15 cellular contexts compared by ENCODE assay signal in the genomic region with DNA sequence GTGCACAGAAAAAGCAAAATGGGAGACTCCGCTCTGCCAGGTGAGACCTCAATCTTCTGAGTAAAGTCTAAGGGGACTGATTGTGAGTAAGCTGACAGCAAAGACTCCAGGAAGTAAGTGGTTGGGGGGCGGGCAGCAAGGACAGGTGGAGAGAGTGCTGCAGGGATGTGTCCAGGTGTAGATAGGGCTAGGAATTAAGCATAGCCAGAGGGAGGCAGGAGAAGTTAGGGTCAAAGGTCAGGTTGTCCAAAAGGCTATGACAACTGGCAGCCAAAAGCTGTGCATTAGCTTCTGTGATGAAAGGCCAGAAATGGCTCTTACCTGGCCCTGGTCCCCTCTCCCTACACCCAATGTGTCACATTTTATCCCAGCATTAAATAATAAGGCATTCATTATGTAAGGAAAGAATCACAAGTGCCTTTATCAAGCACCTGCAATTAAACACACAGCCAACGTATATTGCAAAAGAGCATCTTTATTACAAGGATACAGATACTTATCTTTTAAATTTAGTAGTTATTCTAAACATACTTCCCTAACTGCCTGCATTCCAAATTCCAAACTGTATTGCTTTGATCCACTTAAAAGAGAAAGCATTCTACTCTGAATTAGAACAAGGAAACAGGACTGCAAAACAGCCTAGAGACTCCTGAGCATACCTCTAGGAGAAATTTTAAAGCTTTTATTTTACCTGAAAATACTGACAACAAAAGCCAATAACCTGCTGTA.
DNase-seq lines count a peak whose midpoint lies in the region; ATAC-seq, FAIRE-seq and TF ChIP-seq lines count a peak whose summit lies in the region.
"Had no signal": no experiment of that assay in that cellular context is flagged by ENCODE, and none has a peak within 500 bp of the region (broad histone marks: within the 10 kb centered on the region; RNA-seq: fewer than 3 reads in every experiment).

No MANE protein-coding gene starts in this region.

- no peaks in the 10 kb centered on the region for H3K27me3 ChIP-seq in IMR-90 (ENCODE audit: control insufficient read depth, insufficient read depth, low read length)
- no peaks in the 10 kb centered on the region for H3K27me3 ChIP-seq in small intestine (ENCODE audit: control insufficient read depth in 2 of 2, insufficient read depth in 2 of 2, low read length in 2 of 2)
- H3K27me3 ChIP-seq in hepatocyte = no peaks in the 10 kb centered on the region

- DNase-seq in ELF-1 (ENCODE audit: low read depth, low spot score) (peak; percentile 45), IMR-90 (no peak), left lobe of liver (ENCODE audit: low spot score) (no peak), small intestine (peak; percentile 53), hepatocyte (ENCODE audit: low spot score) (no peak)
- DNase-seq: C1 segment of cervical spinal cord; CD4-positive, alpha-beta T cell; DMS79 treated with DMSO at 0.1 percent for 48 hours; EL; GDM1; H7 had no signal

- no peak for TF ChIP-seq RAD21 in IMR-90 (IDR thresholded peaks at IDR 0.05; ENCODE audit: low read length)

- H3K18ac ChIP-seq in IMR-90 (ENCODE audit: low read depth, low read length) = no peak overlapping the region

- H4K8ac ChIP-seq in IMR-90 (ENCODE audit: low read depth in 2 of 2, low read length in 2 of 2) = no peak overlapping the region

- H3K36me3 ChIP-seq in IMR-90 (ENCODE audit: control insufficient read depth, insufficient read depth, low read length) = no peaks in the 10 kb centered on the region
- H3K36me3 ChIP-seq in small intestine (ENCODE audit: control insufficient read depth in 2 of 2, insufficient read depth in 2 of 2, low read length in 2 of 2) = no peaks in the 10 kb centered on the region
- no peaks in the 10 kb centered on the region for H3K36me3 ChIP-seq in hepatocyte (replicated peaks; ENCODE audit: insufficient read depth, low read depth)

- dilution Hi-C loops in IMR-90 (cut with HindIII; ENCODE audit: low sequenced_read_pairs, unreplicated experiment) = no loop called here

- H2AFZ ChIP-seq in IMR-90 (replicated peaks; ENCODE audit: low read length, poor library complexity) = no peak overlapping the region
- no peak overlapping the region for H2AFZ ChIP-seq in hepatocyte

- no peaks in the 10 kb centered on the region for H3K79me1 ChIP-seq in IMR-90 (ENCODE audit: low read depth in 1 of 2, low read length in 2 of 2)

- H2AK5ac ChIP-seq in IMR-90 (ENCODE audit: low read depth, low read length) = 0 out of 2 replicates have a peak overlapping the region, but pooled peaks have one; percentile 5

- H3K14ac ChIP-seq in IMR-90 (replicated peaks; ENCODE audit: low read depth, low read length) = no peak overlapping the region

- in situ Hi-C loops in IMR-90 (cut with MboI; ENCODE audit: low sequenced_read_pairs) = no loop called here

- no peak; the same call in 1 of the 2 replicates for ATAC-seq in IMR-90 (ENCODE audit: low read depth)
- peak; percentile 32 for ATAC-seq in left lobe of liver
- ATAC-seq in GM21381 (IDR thresholded peaks at IDR 0.05; ENCODE audit: unreplicated experiment) = no peak
- no peak for ATAC-seq in GM21717 (IDR thresholded peaks at IDR 0.05; ENCODE audit: unreplicated experiment)

- FAIRE-seq in small intestine (lab: Jason Lieb, UNC) = no peak
- FAIRE-seq: A204.1, GM19239 had no signal

- H3K9me2 ChIP-seq in hepatocyte (replicated peaks; ENCODE audit: insufficient read depth) = no peaks in the 10 kb centered on the region

- POLR2A ChIA-PET in IMR-90 (lab: Charles Lee; ENCODE audit: unreplicated experiment) = no interaction called here

- H3K4me2 ChIP-seq in IMR-90 (ENCODE audit: low read depth, low read length) (no peak overlapping the region), hepatocyte (no peak overlapping the region)

- BruUV-seq in IMR-90 (replicated peaks; lab: Mats Ljungman, UMichigan) = no TSS peak

- no peak overlapping the region; the same call in 2 of the 3 replicates for H2BK15ac ChIP-seq in IMR-90 (ENCODE audit: low read depth, low read length)

- no peak for TF ChIP-seq CTCF in IMR-90 (conservative IDR thresholded peaks at IDR 0.05; ENCODE audit: low read depth, low read length)
- no peak for TF ChIP-seq CTCF in hepatocyte (IDR thresholded peaks at IDR 0.05; ENCODE audit: poor library complexity)

- H3K4me1 ChIP-seq in IMR-90 (ENCODE audit: control insufficient read depth, insufficient read depth, low read length) (peaks cover 5% of the 10 kb centered on the region; the same call in 1 of the 2 replicates), small intestine (ENCODE audit: control insufficient read depth in 2 of 2, insufficient read depth in 1 of 2, low read depth in 1 of 2, low read length in 1 of 2) (peaks cover 0 to 2% of the 10 kb centered on the region in 2 donors), hepatocyte (ENCODE audit: insufficient read depth) (no peaks in the 10 kb centered on the region)

- intact Hi-C loops in IMR-90 (cut with micrococcal nuclease) = no loop called here

- H3K9ac ChIP-seq in IMR-90 (ENCODE audit: low read depth, low read length) = no peak overlapping the region

- H3K9me3 ChIP-seq in IMR-90 (ENCODE audit: control insufficient read depth, insufficient read depth, low read length) (no peaks in the 10 kb centered on the region), small intestine (ENCODE audit: control insufficient read depth, low read depth) (no peaks in the 10 kb centered on the region), hepatocyte (ENCODE audit: low read depth) (no peaks in the 10 kb centered on the region)

- H3K4me3 ChIP-seq in IMR-90 (ENCODE audit: insufficient read depth, low read depth, low read length) (no peak overlapping the region), small intestine (ENCODE audit: low read depth in 1 of 2, low read length in 2 of 2) (no peak overlapping the region), hepatocyte (no peak overlapping the region)

- H2BK20ac ChIP-seq in IMR-90 (ENCODE audit: low read depth, low read length) = no peak overlapping the region

- no peak overlapping the region for H3K23ac ChIP-seq in IMR-90 (ENCODE audit: low read depth, low read length)

- H3K27ac ChIP-seq in IMR-90 (ENCODE audit: insufficient read depth, low read length) (no peak overlapping the region), small intestine (ENCODE audit: low read depth in 1 of 2, low read length in 1 of 2) (peak overlapping the region in 1 of 2 donors; percentile 12), hepatocyte (no peak overlapping the region)

- no peak overlapping the region for H3K56ac ChIP-seq in IMR-90 (ENCODE audit: extremely low read depth, insufficient read depth, low read length)

- H4K91ac ChIP-seq in IMR-90 (ENCODE audit: insufficient read depth, low read depth, low read length) = no peak overlapping the region

- H4K20me1 ChIP-seq in IMR-90 (ENCODE audit: insufficient read depth, low read length) = no peaks in the 10 kb centered on the region
- no peaks in the 10 kb centered on the region for H4K20me1 ChIP-seq in hepatocyte (ENCODE audit: insufficient read depth, poor library complexity, severe bottlenecking)

- 0 out of 2 replicates have a peak overlapping the region, but pooled peaks have one; percentile 15 for H3K4ac ChIP-seq in IMR-90 (ENCODE audit: low read depth, low read length)

- CTCF ChIA-PET in IMR-90 (lab: Yijun Ruan, JAX) = interaction anchor here (0.5 kb wide), 1 partner anchor 105 kb away, joined by 4 read pairs; no protein-coding TSS in a partner anchor

- TF ChIP-seq POLR2A in IMR-90 (IDR thresholded peaks at IDR 0.05; ENCODE audit: low read depth, low read length) = no peak

- WGBS in IMR-90 (ENCODE audit: extremely low coverage in 2 of 2, insufficient read length in 1 of 2), 2 experiments = 100% methylated on average over 1 of the region's 3 CpGs; no CpG with 5 or more reads in 1 of the 2 experiments
- 13 to 66% (median 42%) methylated on average over 3 of the region's 3 CpGs for WGBS in small intestine, 3 donors
- 82% methylated on average over 3 of the region's 3 CpGs for WGBS in hepatocyte (ENCODE audit: low lambda C conversion rate, missing lambda C conversion rate)

- no peak overlapping the region for H2BK120ac ChIP-seq in IMR-90 (ENCODE audit: low read depth, low read length)

- H2BK5ac ChIP-seq in IMR-90 (ENCODE audit: low read depth, low read length, poor library complexity, severe bottlenecking) = no peak overlapping the region

- peaks cover 3% of the 10 kb centered on the region for H3K9me1 ChIP-seq in IMR-90 (ENCODE audit: insufficient read depth, low read length)

- H3K79me2 ChIP-seq in hepatocyte = no peaks in the 10 kb centered on the region

- no peak overlapping the region for H4K5ac ChIP-seq in IMR-90 (ENCODE audit: low read depth, low read length)

- H2AK9ac ChIP-seq in IMR-90 (replicated peaks; ENCODE audit: low read depth, low read length, poor library complexity) = no peak overlapping the region

TF ChIP-seq in IMR-90, 13 proteins besides CTCF, POLR2A, EP300 and RAD21 (continues in another document):
- TF ChIP-seq, protein P1, sequence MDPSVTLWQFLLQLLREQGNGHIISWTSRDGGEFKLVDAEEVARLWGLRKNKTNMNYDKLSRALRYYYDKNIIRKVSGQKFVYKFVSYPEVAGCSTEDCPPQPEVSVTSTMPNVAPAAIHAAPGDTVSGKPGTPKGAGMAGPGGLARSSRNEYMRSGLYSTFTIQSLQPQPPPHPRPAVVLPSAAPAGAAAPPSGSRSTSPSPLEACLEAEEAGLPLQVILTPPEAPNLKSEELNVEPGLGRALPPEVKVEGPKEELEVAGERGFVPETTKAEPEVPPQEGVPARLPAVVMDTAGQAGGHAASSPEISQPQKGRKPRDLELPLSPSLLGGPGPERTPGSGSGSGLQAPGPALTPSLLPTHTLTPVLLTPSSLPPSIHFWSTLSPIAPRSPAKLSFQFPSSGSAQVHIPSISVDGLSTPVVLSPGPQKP (IDR thresholded peaks at IDR 0.05; ENCODE audit: borderline replicate concordance, low read depth, low read length) = no peak
- TF ChIP-seq RFX5 (IDR thresholded peaks at IDR 0.05; ENCODE audit: low read depth, low read length) (no peak), MXI1 (IDR thresholded peaks at IDR 0.05; ENCODE audit: borderline replicate concordance, low read depth, low read length) (no peak), NFE2L2 (IDR thresholded peaks at IDR 0.05; ENCODE audit: low read depth, low read length) (no peak), FOS (IDR thresholded peaks at IDR 0.05; ENCODE audit: low read depth, low read length) (no peak), MAZ (IDR thresholded peaks at IDR 0.05; ENCODE audit: borderline replicate concordance, low read depth, low read length) (no peak), BHLHE40 (IDR thresholded peaks at IDR 0.05; ENCODE audit: low read depth, low read length) (no peak), RCOR1 (IDR thresholded peaks at IDR 0.05; ENCODE audit: insufficient replicate concordance, low read length) (no peak), CEBPB (IDR thresholded peaks at IDR 0.05; ENCODE audit: low read depth, low read length) (no peak)
- TF ChIP-seq, protein P2, sequence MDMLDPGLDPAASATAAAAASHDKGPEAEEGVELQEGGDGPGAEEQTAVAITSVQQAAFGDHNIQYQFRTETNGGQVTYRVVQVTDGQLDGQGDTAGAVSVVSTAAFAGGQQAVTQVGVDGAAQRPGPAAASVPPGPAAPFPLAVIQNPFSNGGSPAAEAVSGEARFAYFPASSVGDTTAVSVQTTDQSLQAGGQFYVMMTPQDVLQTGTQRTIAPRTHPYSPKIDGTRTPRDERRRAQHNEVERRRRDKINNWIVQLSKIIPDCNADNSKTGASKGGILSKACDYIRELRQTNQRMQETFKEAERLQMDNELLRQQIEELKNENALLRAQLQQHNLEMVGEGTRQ (IDR thresholded peaks at IDR 0.05; ENCODE audit: low read depth, low read length) = no peak

Comparison
In these comparisons a context has a peak if more than half of its experiments do, and no peak if none do; other contexts are left out.
1. DNase-seq: peak in ELF-1 (single experiment) and small intestine (single experiment); none in IMR-90 (single experiment), left lobe of liver (single experiment) and hepatocyte (single experiment).